In the genomic region with DNA sequence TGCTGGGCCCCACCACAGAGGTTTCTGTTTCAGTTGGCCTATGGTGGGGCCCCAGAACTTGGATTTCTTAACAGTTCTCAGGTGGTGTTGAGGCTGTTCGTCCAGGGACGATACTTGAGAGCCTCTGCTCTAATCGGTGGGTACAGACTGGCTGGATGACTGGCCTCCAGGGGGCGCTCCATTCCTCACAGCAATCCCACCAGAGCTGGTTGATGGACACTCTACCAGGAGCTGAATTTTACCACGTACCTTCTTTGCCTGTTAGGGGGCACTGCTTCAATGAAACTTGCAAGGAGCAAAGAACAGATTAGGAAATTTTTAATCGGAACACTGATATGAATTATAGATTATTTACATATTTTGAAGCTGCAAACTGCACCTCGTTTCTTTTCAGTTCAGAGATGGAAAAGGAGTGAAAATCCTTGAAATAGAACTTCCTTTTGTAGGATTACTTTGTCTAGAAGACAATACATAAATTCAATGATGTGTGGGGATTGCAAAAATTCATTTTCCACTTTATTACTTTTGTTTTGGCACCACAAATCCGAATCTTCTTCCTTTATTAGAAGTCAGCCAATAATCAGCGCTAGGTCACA, we compare ENCODE assay signal across 8 cellular contexts. TPM values are rescaled to one million over a fixed set of nuclear protein-coding genes. Genes with fewer than 3 reads are reported as not detected.
DNase-seq lines count a peak whose midpoint lies in the region; ATAC-seq, FAIRE-seq and TF ChIP-seq lines count a peak whose summit lies in the region.

No MANE protein-coding gene starts in this region.

- no peak overlapping the region for H3K4me3 ChIP-seq in A549

- peak; percentile 42 to 83 for DNase-seq in A549 (ENCODE audit: low read depth in 1 of 2, low spot score in 1 of 2)
- peak; percentile 64 to 73 for DNase-seq in NCI-H2081 (lab: John Stamatoyannopoulos, UW)
- peak; percentile 85 for DNase-seq in activated CD4-positive, alpha-beta T cell treated with anti-CD3 and anti-CD28 coated beads for 1 hour
- peak; percentile 28 for DNase-seq in cerebellum (ENCODE audit: low spot score)
- DNase-seq in left lobe of liver (ENCODE audit: low spot score), result peak; percentile 87
- peak; percentile 90 for DNase-seq in stimulated activated CD4-positive, alpha-beta T cell treated with anti-CD3 and anti-CD28 coated beads, Interleukin-4, amount 100 ng/mL, for 24 hours

- WGBS in A549 (ENCODE audit: missing lambda C conversion rate), result 37% methylated on average over 9 of the region's 9 CpGs

- ATAC-seq in A549 (peak; percentile 97 to 100), GM18517 (IDR thresholded peaks at IDR 0.05; ENCODE audit: unreplicated experiment) (peak; percentile 99), HG02981 (IDR thresholded peaks at IDR 0.05; ENCODE audit: unreplicated experiment) (peak; percentile 100), left lobe of liver (peak; percentile 100)

- 0 out of 3 replicates have a peak, but pooled peaks cover 3% of the 10 kb centered on the region for H3K4me1 ChIP-seq in A549

- no peak for FAIRE-seq in A549 (lab: Jason Lieb, UNC)

- no peak overlapping the region for H3K27ac ChIP-seq in A549

- TF ChIP-seq POLR2A in A549 (IDR thresholded peaks at IDR 0.05; ENCODE audit: low read length), result no peak

- no peaks in the 10 kb centered on the region for H3K9me3 ChIP-seq in A549

- TF ChIP-seq CTCF in A549 (IDR thresholded peaks at IDR 0.05), result peak; percentile 75

- TF ChIP-seq EP300 in A549 (IDR thresholded peaks at IDR 0.05), result no peak

- CTCF ChIA-PET in A549 (lab: Yijun Ruan, JAX), result interaction anchor here (0.6 to 2.3 kb wide), 23 partner anchors 8 to 1261 kb away, joined by 3 to 11 read pairs (median 4); no protein-coding TSS in a partner anchor

- POLR2A ChIA-PET in A549 (lab: Yijun Ruan, JAX), result interaction anchor here (1.4 kb wide), 1 partner anchor 97 kb away, joined by 4 read pairs; no protein-coding TSS in a partner anchor

- H3K4me2 ChIP-seq in A549, result peak overlapping the region; percentile 46

- peak; percentile 44 to 60; a peak in 4 of 5 replicates for TF ChIP-seq RAD21 in A549 (conservative IDR thresholded peaks at IDR 0.05 in 1 of 2, IDR thresholded peaks at IDR 0.05 in 1 of 2)

TF ChIP-seq in A549, 52 proteins besides CTCF, POLR2A, EP300 and RAD21:
- no peak for TF ChIP-seq PHF8 (IDR thresholded peaks at IDR 0.05; ENCODE audit: borderline replicate concordance, low read depth)
- peak; percentile 33; the same call in 1 of the 3 replicates for TF ChIP-seq SMC3 (IDR thresholded peaks at IDR 0.05)
- TF ChIP-seq, protein P1, sequence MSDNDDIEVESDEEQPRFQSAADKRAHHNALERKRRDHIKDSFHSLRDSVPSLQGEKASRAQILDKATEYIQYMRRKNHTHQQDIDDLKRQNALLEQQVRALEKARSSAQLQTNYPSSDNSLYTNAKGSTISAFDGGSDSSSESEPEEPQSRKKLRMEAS (IDR thresholded peaks at IDR 0.05), result no peak
- TF ChIP-seq FOSB (CRISPR knock-in tag; IDR thresholded peaks at IDR 0.05), result no peak
- TF ChIP-seq GATA3 (IDR thresholded peaks at IDR 0.05; ENCODE audit: borderline replicate concordance), result no peak

RNA-seq across cellular contexts. Expression of a gene that starts 44.8 kb away (rescaled TPM):
- polyA plus RNA-seq in A549 (2011; rRNA removed), result 43.0 and 43.7 TPM in 2 replicates
- polyA plus RNA-seq in A549 (2012; cell fraction: cytosol; rRNA removed), result 11.5 and 13.4 TPM in 2 replicates
- polyA plus RNA-seq in A549 (2012; cell fraction: nucleus; rRNA removed), result 10.9 and 17.7 TPM in 2 replicates
- 24.2 to 26.9 TPM (median 25.5 TPM) in 3 replicates for polyA plus RNA-seq in A549 (2017; fragmentation: RNase III; extraction: RNeasy Plus Mini Kit Qiagen cat#74134 plus additional on column Dnase treatment)
- polyA minus RNA-seq in A549 (2011; rRNA and poly(A)+ RNA removed), result 22.8 and 23.4 TPM in 2 replicates
- total RNA-seq in cerebellum, result 66.1 TPM
- 8.5 TPM for total RNA-seq in left lobe of liver

Comparison
In these comparisons a context has a peak if more than half of its experiments do, and no peak if none do; other contexts are left out.
1. DNase-seq: peak in every context shown above with its lines; median percentile 90 in stimulated activated CD4-positive, alpha-beta T cell treated with anti-CD3 and anti-CD28 coated beads, Interleukin-4, amount 100 ng/mL, for 24 hours; 87 in left lobe of liver; 85 in activated CD4-positive, alpha-beta T cell treated with anti-CD3 and anti-CD28 coated beads for 1 hour; 68 in NCI-H2081; 62 in A549; 28 in cerebellum.